Comparison of ENCODE assay signal across 18 cellular contexts in genomic region chr4:183441276-183441675, GRCh38. TPM values are rescaled to one million over a fixed set of nuclear protein-coding genes. Genes with fewer than 3 reads are reported as not detected.
DNase-seq lines count a peak whose midpoint lies in the region; ATAC-seq and TF ChIP-seq lines count a peak whose summit lies in the region.
"Had no signal": no experiment of that assay in that cellular context is flagged by ENCODE, and none has a peak within 500 bp of the region (broad histone marks: within the 10 kb centered on the region; RNA-seq: fewer than 3 reads in every experiment).

No MANE protein-coding gene starts in this region.

- H4K12ac ChIP-seq in trophoblast cell (ENCODE audit: low read depth, low read length): no peak overlapping the region

- POLR2A ChIA-PET in OCI-LY7 (lab: Charles Lee): no interaction called here

- peaks cover 17% of the 10 kb centered on the region for H3K79me1 ChIP-seq in trophoblast cell (ENCODE audit: low read length)

- no peak overlapping the region for H2BK120ac ChIP-seq in trophoblast cell (ENCODE audit: insufficient read depth, low read length, poor library complexity)

- H3K36me3 Mint-ChIP-seq in CD4-positive, CD25-positive, alpha-beta regulatory T cell: peaks cover 4% of the 10 kb centered on the region

- H2AK5ac ChIP-seq in trophoblast cell (ENCODE audit: low read length): no peak overlapping the region

- peak overlapping the region in 1 of 4 donors; percentile 82 for H3K4me3 Mint-ChIP-seq in CD4-positive, CD25-positive, alpha-beta regulatory T cell

- H4K20me1 ChIP-seq in OCI-LY7 (ENCODE audit: insufficient read depth, low read length): peaks cover 12% of the 10 kb centered on the region

- no peak overlapping the region for H3K4me3 ChIP-seq in CD4-positive, CD25-positive, alpha-beta regulatory T cell (ENCODE audit: low read depth, low read length)
- no peak overlapping the region for H3K4me3 ChIP-seq in LNCaP clone FGC (ENCODE audit: low read depth, low read length)
- no peak overlapping the region for H3K4me3 ChIP-seq in fibroblast of villous mesenchyme (ENCODE audit: low read depth, low read length)
- no peak overlapping the region for H3K4me3 ChIP-seq in trophoblast cell (ENCODE audit: low read depth, low read length)
- H3K4me3 ChIP-seq in OCI-LY7 (ENCODE audit: low read depth, low read length, poor library complexity, severe bottlenecking): no peak overlapping the region

- H2AFZ ChIP-seq in trophoblast cell (ENCODE audit: insufficient read depth, low read length, poor library complexity) (no peak overlapping the region), OCI-LY7 (ENCODE audit: low read length) (no peak overlapping the region)

- no peak overlapping the region for H3K9ac ChIP-seq in trophoblast cell (ENCODE audit: low read length)
- H3K9ac ChIP-seq: KMS-11 had no signal

- H3K4me1 Mint-ChIP-seq in CD4-positive, CD25-positive, alpha-beta regulatory T cell: peaks cover 0 to 38% (median 27%) of the 10 kb centered on the region in 4 donors

- peaks cover 23% of the 10 kb centered on the region for H3K4me1 ChIP-seq in CD4-positive, CD25-positive, alpha-beta regulatory T cell (ENCODE audit: control insufficient read depth, insufficient read depth, low read length, poor library complexity, severe bottlenecking)
- peaks cover 9% of the 10 kb centered on the region in 2 experiments for H3K4me1 ChIP-seq in trophoblast cell (ENCODE audit: control insufficient read depth in 1 of 2, insufficient read depth in 2 of 2, low read length in 2 of 2)
- H3K4me1 ChIP-seq in OCI-LY7 (ENCODE audit: insufficient read depth, low read length, poor library complexity, severe bottlenecking): peaks cover 14% of the 10 kb centered on the region

- no peak overlapping the region for H4K91ac ChIP-seq in trophoblast cell (ENCODE audit: low read depth, low read length)

- CTCF ChIA-PET in OCI-LY7 (lab: Charles Lee; ENCODE audit: unreplicated experiment): no interaction called here

- H3K18ac ChIP-seq in trophoblast cell (ENCODE audit: low read length): no peak overlapping the region

- no peak for DNase-seq in CD4-positive, CD25-positive, alpha-beta regulatory T cell
- DNase-seq in LNCaP clone FGC (ENCODE audit: low read depth) (peak; percentile 62), fibroblast of villous mesenchyme (ENCODE audit: low read depth) (peak; percentile 89), trophoblast cell (peak; percentile 46 to 76), NCI-H2227 treated with DMSO at 0.1 percent for 48 hours (lab: John Stamatoyannopoulos, UW) (no peak), OCI-LY7 (ENCODE audit: low spot score) (no peak), glomerular visceral epithelial cell (ENCODE audit: extremely low spot score) (no peak), CD1c-positive myeloid dendritic cell (ENCODE audit: extremely low spot score) (no peak)
- DNase-seq: C1 segment of cervical spinal cord, DND-41, H7, MM.1S, NCI-H1105, NCI-H187 treated with DMSO at 0.1 percent for 48 hours, NCI-H524, RPMI8226 had no signal

- no peak overlapping the region for H3K23ac ChIP-seq in trophoblast cell (ENCODE audit: low read length)

- TF ChIP-seq CTCF in LNCaP clone FGC (IDR thresholded peaks at IDR 0.05; ENCODE audit: control insufficient read depth, extremely low read depth, insufficient read depth) (no peak), fibroblast of villous mesenchyme (IDR thresholded peaks at IDR 0.05; ENCODE audit: insufficient read depth, low read depth, low read length) (no peak), OCI-LY7 (conservative IDR thresholded peaks at IDR 0.05; ENCODE audit: low read length) (no peak)

- WGBS in trophoblast cell (ENCODE audit: extremely low coverage, insufficient coverage, insufficient read length): no CpG with 5 or more reads among the region's 1 CpG

- no peak overlapping the region for H3K27ac ChIP-seq in CD4-positive, CD25-positive, alpha-beta regulatory T cell (ENCODE audit: insufficient read depth, low read length, poor library complexity, severe bottlenecking)
- H3K27ac ChIP-seq in trophoblast cell (ENCODE audit: low read depth, low read length) (no peak overlapping the region), OCI-LY7 (ENCODE audit: low read depth, low read length, poor library complexity, severe bottlenecking) (no peak overlapping the region)
- H3K27ac ChIP-seq: KMS-11 had no signal

- H3K9me2 ChIP-seq in OCI-LY7 (ENCODE audit: insufficient read depth, low read length): no peaks in the 10 kb centered on the region

- H2BK5ac ChIP-seq in trophoblast cell (ENCODE audit: low read depth, low read length, poor library complexity): no peak overlapping the region

- H3K79me2 ChIP-seq in trophoblast cell (ENCODE audit: control insufficient read depth, insufficient read depth, low read length, poor library complexity) (peaks cover 15% of the 10 kb centered on the region), OCI-LY7 (ENCODE audit: insufficient read depth, low read depth, low read length) (peaks cover 24% of the 10 kb centered on the region)

- no peak overlapping the region for H3K14ac ChIP-seq in trophoblast cell (ENCODE audit: low read length)

- peaks cover 2% of the 10 kb centered on the region for H3K27me3 ChIP-seq in CD4-positive, CD25-positive, alpha-beta regulatory T cell (ENCODE audit: control insufficient read depth, insufficient read depth, low read length)
- H3K27me3 ChIP-seq in trophoblast cell (ENCODE audit: insufficient read depth, low read length): no peaks in the 10 kb centered on the region

- H3K27me3 Mint-ChIP-seq in CD4-positive, CD25-positive, alpha-beta regulatory T cell: peaks cover 9% of the 10 kb centered on the region

- H3K9me3 ChIP-seq in CD4-positive, CD25-positive, alpha-beta regulatory T cell (ENCODE audit: control insufficient read depth in 2 of 2, low read length in 2 of 2): no peaks in the 10 kb centered on the region
- H3K9me3 ChIP-seq in trophoblast cell (ENCODE audit: insufficient read depth, low read depth, low read length): no peaks in the 10 kb centered on the region
- no peaks in the 10 kb centered on the region for H3K9me3 ChIP-seq in OCI-LY7 (ENCODE audit: low read length)

- H3K9me3 Mint-ChIP-seq in CD4-positive, CD25-positive, alpha-beta regulatory T cell: no peaks in the 10 kb centered on the region

- H4K8ac ChIP-seq in trophoblast cell (ENCODE audit: low read depth, low read length): no peak overlapping the region

- H3K27ac Mint-ChIP-seq in CD4-positive, CD25-positive, alpha-beta regulatory T cell: peak overlapping the region in 2 of 3 donors; percentile 3 to 49

- no TSS peak for BruUV-seq in OCI-LY7 (replicated peaks; lab: Mats Ljungman, UMichigan)

- no peak overlapping the region for H2BK12ac ChIP-seq in trophoblast cell (ENCODE audit: low read length)

- no peak overlapping the region for H3K4me2 ChIP-seq in trophoblast cell (ENCODE audit: low read length)
- no peak overlapping the region for H3K4me2 ChIP-seq in OCI-LY7 (ENCODE audit: low read length)
- H3K4me2 ChIP-seq: KMS-11 had no signal

- no peak for ATAC-seq in CD4-positive, CD25-positive, alpha-beta regulatory T cell (ENCODE audit: low read depth in 2 of 2)
- ATAC-seq: HepG2 had no signal

- H3K36me3 ChIP-seq in CD4-positive, CD25-positive, alpha-beta regulatory T cell (ENCODE audit: control insufficient read depth, insufficient read depth, low read length): peaks cover 7% of the 10 kb centered on the region
- peaks cover 3 to 4% of the 10 kb centered on the region in 2 experiments for H3K36me3 ChIP-seq in trophoblast cell (ENCODE audit: control insufficient read depth in 1 of 2, insufficient read depth in 2 of 2, low read length in 2 of 2)
- H3K36me3 ChIP-seq in OCI-LY7 (ENCODE audit: insufficient read depth, low read length): peaks cover 12% of the 10 kb centered on the region

- intact Hi-C loops in OCI-LY7 (cut with micrococcal nuclease; ENCODE audit: unreplicated experiment): loop anchor here (10.0 kb wide), 1 partner anchor 1204 kb away; the partner anchor contains the start of genes CASP3 and PRIMPOL

- H3K4ac ChIP-seq in trophoblast cell (ENCODE audit: low read depth, low read length): no peak overlapping the region

RNA-seq across cellular contexts. Expression of gene CDKN2AIP, which starts 3.2 kb away (rescaled TPM):
- total RNA-seq in CD4-positive, CD25-positive, alpha-beta regulatory T cell: 32.5 TPM
- 10 to 100 TPM; 23.0 to 46.4 (median 36.1) TPM for polyA plus RNA-seq in CD4-positive, CD25-positive, alpha-beta regulatory T cell
- 11.9 and 17.3 TPM in 2 replicates for total RNA-seq in fibroblast of villous mesenchyme
- polyA plus RNA-seq in trophoblast cell (2013): 11.0 TPM in 2 replicates
- 32.3 and 36.3 TPM in 2 replicates for total RNA-seq in OCI-LY7 (2014; rRNA removed; shearing (Covaris generic))
- total RNA-seq in OCI-LY7 (2022): 31.2 and 33.9 TPM in 2 replicates

Comparison
In these comparisons a context has a peak if more than half of its experiments do, and no peak if none do; other contexts are left out.
1. DNase-seq: peak in LNCaP clone FGC (single experiment), fibroblast of villous mesenchyme (single experiment) and trophoblast cell (2 of 2); none in CD4-positive, CD25-positive, alpha-beta regulatory T cell (0 of 3), NCI-H2227 treated with DMSO at 0.1 percent for 48 hours (single experiment), OCI-LY7 (single experiment), glomerular visceral epithelial cell (single experiment) and CD1c-positive myeloid dendritic cell (single experiment).